In the genomic region with DNA sequence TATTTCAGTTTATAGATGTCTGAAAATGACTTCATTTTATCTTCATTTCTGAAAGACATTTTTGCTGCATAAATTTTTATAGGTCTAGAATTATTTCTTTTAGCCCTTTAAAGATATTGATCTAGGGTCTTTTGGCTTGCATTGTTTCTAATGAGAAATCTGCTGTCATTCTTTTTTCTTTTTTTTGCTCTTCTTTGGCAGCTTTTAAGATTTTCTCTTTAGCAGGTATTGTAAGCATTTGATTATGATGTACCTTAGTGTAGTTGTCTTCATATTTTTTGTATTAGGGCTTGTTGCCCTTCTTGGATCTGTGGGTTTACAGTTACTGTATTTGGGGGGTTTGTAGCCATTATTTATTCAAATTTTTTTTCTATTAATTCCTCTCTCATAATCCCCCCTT, we compare ENCODE assay signal across 35 cellular contexts.
"Had no signal": no experiment of that assay in that cellular context is flagged by ENCODE, and none has a peak within 500 bp of the region (broad histone marks: within the 10 kb centered on the region; RNA-seq: fewer than 3 reads in every experiment).

No MANE protein-coding gene starts in this region.

- H3K9ac ChIP-seq: KMS-11 had no signal

- H3K9me3 ChIP-seq: MG63 had no signal

- H3K36me3 ChIP-seq: MG63 had no signal

- H3K27ac ChIP-seq: KMS-11 had no signal

- DNase-seq: Karpas-422, Kasumi-1, MG63, MM.1S, MV-4-11, NCI-H1048, NCI-H1092, NCI-H1092 treated with DMSO at 0.1 percent for 48 hours, NCI-H1105, NCI-H1105 treated with DMSO at 0.1 percent for 48 hours, NCI-H1417, NCI-H1417 treated with DMSO at 0.1 percent for 48 hours, NCI-H1436, NCI-H1436 treated with DMSO at 0.1 percent for 48 hours, NCI-H146, NCI-H1694, NCI-H1694 treated with DMSO at 0.1 percent for 48 hours, NCI-H187, NCI-H187 treated with DMSO at 0.1 percent for 48 hours, NCI-H1930, NCI-H2029, NCI-H2029 treated with DMSO at 0.1 percent for 48 hours, NCI-H2081, NCI-H2081 treated with DMSO at 0.1 percent for 48 hours, NCI-H2107, NCI-H2171, NCI-H2171 treated with DMSO at 0.1 percent for 48 hours, NCI-H2227 treated with DMSO at 0.1 percent for 48 hours, NCI-H226, NCI-H345, NCI-H446, NCI-H446 treated with DMSO at 0.1 percent for 48 hours, NCI-H510A, NCI-H510A treated with DMSO at 0.1 percent for 48 hours had no signal

- H3K4me2 ChIP-seq: KMS-11 had no signal

- H3K4me3 ChIP-seq: MG63 had no signal

- H3K27me3 ChIP-seq: MG63 had no signal
